1 cellular context compared by ENCODE assay signal in the genomic region with DNA sequence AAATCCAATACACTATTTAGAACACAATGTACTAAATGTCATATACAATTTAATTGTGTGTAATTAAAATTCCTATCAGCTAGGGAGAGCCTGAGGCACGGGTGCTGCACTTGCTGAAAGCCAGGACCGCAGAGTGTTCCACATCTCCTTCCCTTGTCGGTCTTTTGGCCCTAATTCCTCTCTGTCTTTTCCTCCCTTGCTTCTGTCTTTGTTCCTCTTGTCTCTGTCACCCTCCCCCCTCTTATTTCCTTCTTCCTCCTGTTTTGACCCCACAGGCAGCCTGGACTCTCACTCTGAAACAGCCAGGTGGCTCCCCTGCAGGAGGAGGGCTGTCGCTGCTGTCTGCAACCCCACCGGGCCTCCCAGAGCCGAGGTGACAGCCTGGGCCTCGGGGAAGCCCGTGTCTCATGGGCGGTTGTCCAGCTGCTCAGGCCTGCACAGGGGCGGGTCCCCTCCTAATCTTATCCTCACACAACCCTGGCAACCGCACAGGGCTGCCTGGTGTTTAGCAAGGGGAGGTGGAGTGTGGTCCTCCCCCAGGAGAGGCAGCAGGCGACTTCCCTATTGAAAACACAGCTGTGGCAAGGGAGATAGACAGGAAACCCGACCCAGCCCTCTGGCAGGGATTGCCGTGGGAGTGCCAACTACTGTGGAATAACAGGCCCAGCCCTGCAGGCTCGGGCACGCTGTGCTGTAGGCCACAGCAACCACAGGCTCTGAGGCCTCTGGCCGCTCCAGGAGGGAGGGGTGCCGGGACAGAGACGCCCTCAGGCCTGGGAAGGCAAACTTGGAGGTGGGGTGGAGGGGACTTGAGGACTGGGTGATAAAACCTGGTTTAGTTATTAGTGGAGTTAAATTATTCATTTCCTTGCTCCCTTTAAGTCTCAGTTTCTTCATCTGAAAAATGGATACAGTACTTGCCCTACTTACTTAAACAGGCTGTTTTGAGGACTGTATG.
TF ChIP-seq lines count a peak whose summit lies in the region.

No MANE protein-coding gene starts in this region.

TF ChIP-seq in SK-N-SH, 30 proteins besides CTCF, POLR2A, EP300 and RAD21 (continued from another document):
- TF ChIP-seq TAF1 (IDR thresholded peaks at IDR 0.05; ENCODE audit: borderline replicate concordance, low read depth, low read length) (no peak), SMC3 (IDR thresholded peaks at IDR 0.05; ENCODE audit: low read depth, low read length) (no peak), ELF1 (IDR thresholded peaks at IDR 0.05) (no peak; the same call in 1 of the 2 replicates), FOSL2 (IDR thresholded peaks at IDR 0.05; ENCODE audit: borderline replicate concordance, low read depth) (no peak), MXI1 (IDR thresholded peaks at IDR 0.05; ENCODE audit: low read depth, low read length) (peak; percentile 58; the same call in 1 of the 2 replicates), NRF1 (IDR thresholded peaks at IDR 0.05; ENCODE audit: low read depth, low read length) (no peak), RCOR1 (IDR thresholded peaks at IDR 0.05; ENCODE audit: low read length) (no peak; the same call in 1 of the 2 replicates), SIN3A (IDR thresholded peaks at IDR 0.05; ENCODE audit: borderline replicate concordance, low read depth, low read length) (0 out of 2 replicates have a peak, but pooled peaks have one; percentile 18)
- TF ChIP-seq, protein P1, sequence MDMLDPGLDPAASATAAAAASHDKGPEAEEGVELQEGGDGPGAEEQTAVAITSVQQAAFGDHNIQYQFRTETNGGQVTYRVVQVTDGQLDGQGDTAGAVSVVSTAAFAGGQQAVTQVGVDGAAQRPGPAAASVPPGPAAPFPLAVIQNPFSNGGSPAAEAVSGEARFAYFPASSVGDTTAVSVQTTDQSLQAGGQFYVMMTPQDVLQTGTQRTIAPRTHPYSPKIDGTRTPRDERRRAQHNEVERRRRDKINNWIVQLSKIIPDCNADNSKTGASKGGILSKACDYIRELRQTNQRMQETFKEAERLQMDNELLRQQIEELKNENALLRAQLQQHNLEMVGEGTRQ (IDR thresholded peaks at IDR 0.05; ENCODE audit: borderline replicate concordance, low read depth, low read length) = no peak
- TF ChIP-seq, protein P2, sequence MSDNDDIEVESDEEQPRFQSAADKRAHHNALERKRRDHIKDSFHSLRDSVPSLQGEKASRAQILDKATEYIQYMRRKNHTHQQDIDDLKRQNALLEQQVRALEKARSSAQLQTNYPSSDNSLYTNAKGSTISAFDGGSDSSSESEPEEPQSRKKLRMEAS (IDR thresholded peaks at IDR 0.05; ENCODE audit: low read depth) = peak; percentile 73
TF ChIP-seq in SK-N-SH: peak in this region for 8.
